1 cellular context compared by ENCODE assay signal in genomic region chr1:15949453-15950245, GRCh38.
TF ChIP-seq lines count a peak whose summit lies in the region.

No MANE protein-coding gene starts in this region.

TF ChIP-seq in K562, 482 proteins besides CTCF, POLR2A, EP300 and RAD21 (continued from another document and continues in another):
- TF ChIP-seq CREB3L1 (IDR thresholded peaks at IDR 0.05; ENCODE audit: borderline replicate concordance, low read depth) (peak; percentile 32; the same call in 1 of the 2 replicates), NR4A1 (CRISPR knock-in tag; IDR thresholded peaks at IDR 0.05) (peak; percentile 52; the same call in 1 of the 2 replicates), NR4A1 (tag; IDR thresholded peaks at IDR 0.05) (peak; percentile 69; the same call in 1 of the 2 replicates), ZNF639 (CRISPR knock-in tag; conservative IDR thresholded peaks at IDR 0.05 in 1 of 2, IDR thresholded peaks at IDR 0.05 in 1 of 2) (no peak), ZNF609 (CRISPR knock-in tag; IDR thresholded peaks at IDR 0.05; ENCODE audit: borderline replicate concordance) (no peak), MAZ (CRISPR knock-in tag; conservative IDR thresholded peaks at IDR 0.05 in 1 of 2, IDR thresholded peaks at IDR 0.05 in 1 of 2) (peak in 1 of 2 experiments; percentile 64; a peak in 2 of 4 replicates), IRF2 (CRISPR knock-in tag; IDR thresholded peaks at IDR 0.05) (no peak), TEAD4 (IDR thresholded peaks at IDR 0.05; ENCODE audit: low read length) (no peak), TEAD4 (CRISPR knock-in tag; IDR thresholded peaks at IDR 0.05; ENCODE audit: borderline replicate concordance) (peak; percentile 73; the same call in 1 of the 2 replicates), ZNF444 (CRISPR knock-in tag; IDR thresholded peaks at IDR 0.05) (no peak), ZNF316 (IDR thresholded peaks at IDR 0.05) (no peak), ETV1 (tag; conservative IDR thresholded peaks at IDR 0.05; ENCODE audit: low read depth) (0 out of 2 replicates have a peak, but pooled peaks have one; percentile 13), NFRKB (IDR thresholded peaks at IDR 0.05; ENCODE audit: low read depth) (peak; percentile 64), CHCHD3 (CRISPR knock-in tag; IDR thresholded peaks at IDR 0.05) (no peak), CUX1 (CRISPR knock-in tag; IDR thresholded peaks at IDR 0.05) (no peak), FOXP1 (CRISPR knock-in tag; IDR thresholded peaks at IDR 0.05) (peak; percentile 71; the same call in 1 of the 2 replicates), ZNF408 (CRISPR knock-in tag; IDR thresholded peaks at IDR 0.05; ENCODE audit: low read depth) (no peak), ZNF696 (CRISPR knock-in tag; conservative IDR thresholded peaks at IDR 0.05) (no peak), NR0B1 (IDR thresholded peaks at IDR 0.05; ENCODE audit: partially characterized antibody) (no peak), NFATC3 (IDR thresholded peaks at IDR 0.05) (no peak), ARID4B (CRISPR knock-in tag; IDR thresholded peaks at IDR 0.05) (peak; percentile 88), CBX2 (IDR thresholded peaks at IDR 0.05; ENCODE audit: insufficient read depth, low read length, poor library complexity, severe bottlenecking) (no peak), USF2 (CRISPR knock-in tag; IDR thresholded peaks at IDR 0.05) (peak; percentile 92), ZNF282 (CRISPR knock-in tag; IDR thresholded peaks at IDR 0.05) (no peak), KDM4B (IDR thresholded peaks at IDR 0.05; ENCODE audit: borderline replicate concordance in 2 of 2, low read depth in 1 of 2) (no peak), LARP7 (IDR thresholded peaks at IDR 0.05) (0 out of 2 replicates have a peak, but pooled peaks have one; percentile 7), MITF (IDR thresholded peaks at IDR 0.05) (no peak), ID3 (CRISPR knock-in tag; IDR thresholded peaks at IDR 0.05) (no peak), ID3 (tag; IDR thresholded peaks at IDR 0.05) (0 out of 2 replicates have a peak, but pooled peaks have one; percentile 52), CCNT2 (IDR thresholded peaks at IDR 0.05; ENCODE audit: borderline replicate concordance, extremely low read depth, insufficient read length, low read depth, low read length) (no peak)
